Comparison of ENCODE assay signal across 15 cellular contexts in the genomic region with DNA sequence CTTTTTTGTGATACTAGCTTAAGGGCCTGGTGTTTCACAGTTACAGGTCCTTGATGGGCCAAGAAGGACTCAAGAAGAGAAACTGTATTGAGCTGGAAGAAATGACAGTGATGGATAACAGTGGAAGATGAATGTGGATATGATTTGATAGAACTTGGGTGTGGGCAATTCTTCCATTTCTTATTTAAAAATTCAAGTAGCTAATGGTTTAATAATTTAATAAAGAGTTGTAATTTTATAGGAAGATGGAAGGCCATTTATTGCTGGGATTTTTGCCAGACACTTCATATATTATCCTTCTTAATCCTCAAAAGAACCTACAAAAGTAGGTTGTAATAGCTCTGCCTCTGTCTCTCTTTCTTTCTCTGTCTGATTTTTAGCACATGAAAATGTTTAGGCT. TPM values are rescaled to one million over a fixed set of nuclear protein-coding genes. Genes with fewer than 3 reads are reported as not detected.
DNase-seq lines count a peak whose midpoint lies in the region; ATAC-seq and TF ChIP-seq lines count a peak whose summit lies in the region.
"Had no signal": no experiment of that assay in that cellular context is flagged by ENCODE, and none has a peak within 500 bp of the region (broad histone marks: within the 10 kb centered on the region; RNA-seq: fewer than 3 reads in every experiment).

No MANE protein-coding gene starts in this region.

- no peak overlapping the region for H3K27ac ChIP-seq in BLaER1 treated with 17β-estradiol and CSF1 and Interleukin-3, amounts not matched to agents 10 nM and 100 nM
- H3K27ac ChIP-seq in Panc1 (ENCODE audit: low read length): peak overlapping the region; percentile 24; the same call in 1 of the 2 replicates
- H3K27ac ChIP-seq in mesendoderm (ENCODE audit: low read depth, low read length): no peak overlapping the region
- no peak overlapping the region for H3K27ac ChIP-seq in suprapubic skin
- H3K27ac ChIP-seq in hepatocyte: no peak overlapping the region

- no peak overlapping the region for H3K23ac ChIP-seq in mesendoderm (ENCODE audit: low read length)

- peaks cover 0 to 12% (median 6%) of the 10 kb centered on the region in 11 experiments; a peak in 10 of 22 replicates for H3K9me3 ChIP-seq in BLaER1 treated with 17β-estradiol and CSF1 and Interleukin-3, amounts not matched to agents 10 nM and 100 nM (replicated peaks in 1 of 11)
- H3K9me3 ChIP-seq in Panc1 (ENCODE audit: control insufficient read depth, insufficient read depth, low read depth, low read length): no peaks in the 10 kb centered on the region
- H3K9me3 ChIP-seq in suprapubic skin: no peaks in the 10 kb centered on the region
- H3K9me3 ChIP-seq in hepatocyte (ENCODE audit: low read depth): no peaks in the 10 kb centered on the region

- no peaks in the 10 kb centered on the region for H4K20me1 ChIP-seq in BLaER1 treated with 17β-estradiol and CSF1 and Interleukin-3, amounts not matched to agents 10 nM and 100 nM
- H4K20me1 ChIP-seq in hepatocyte (ENCODE audit: insufficient read depth, poor library complexity, severe bottlenecking): no peaks in the 10 kb centered on the region

- H3K9ac ChIP-seq in BLaER1 treated with 17β-estradiol and CSF1 and Interleukin-3, amounts not matched to agents 10 nM and 100 nM: no peak overlapping the region
- H3K9ac ChIP-seq in mesendoderm (ENCODE audit: low read length): no peak overlapping the region

- peak overlapping the region; percentile 86 for H2BK15ac ChIP-seq in mesendoderm (replicated peaks; ENCODE audit: low read depth)

- no peak overlapping the region for H3K56ac ChIP-seq in mesendoderm (ENCODE audit: low read length)

- BruUV-seq in Panc1 (replicated peaks; lab: Mats Ljungman, UMichigan): no TSS peak

- H3K36me3 ChIP-seq in BLaER1 treated with 17β-estradiol and CSF1 and Interleukin-3, amounts not matched to agents 10 nM and 100 nM: no peaks in the 10 kb centered on the region
- H3K36me3 ChIP-seq in Panc1 (ENCODE audit: control insufficient read depth, insufficient read depth, low read length) (no peaks in the 10 kb centered on the region), mesendoderm (ENCODE audit: control insufficient read depth, insufficient read depth, low read length) (no peaks in the 10 kb centered on the region), suprapubic skin (no peaks in the 10 kb centered on the region), hepatocyte (replicated peaks; ENCODE audit: insufficient read depth, low read depth) (no peaks in the 10 kb centered on the region)

- POLR2A ChIA-PET in HEK293T (lab: Yijun Ruan, JAX) (interaction anchor here (1.5 to 2.4 kb wide), 2 partner anchors 21 to 22 kb away, joined by 3 to 14 read pairs; a partner anchor contains a TSS), Panc1 (lab: Charles Lee) (interaction anchor here (0.9 kb wide), 1 partner anchor 83 kb away, joined by 3 read pairs; no protein-coding TSS in a partner anchor)

- H4K5ac ChIP-seq in mesendoderm (ENCODE audit: low read length): no peak overlapping the region

- no peak overlapping the region for H2AK5ac ChIP-seq in mesendoderm (ENCODE audit: low read length)

- CTCF ChIA-PET in HEK293T (lab: Yijun Ruan, JAX): interaction anchor here (0.6 to 4.1 kb wide), 6 partner anchors 10 to 68 kb away, joined by 3 to 18 read pairs (median 4); a partner anchor contains a TSS
- CTCF ChIA-PET in Panc1 (lab: Charles Lee): no interaction called here

- H3K4ac ChIP-seq in mesendoderm (ENCODE audit: low read depth, low read length): no peak overlapping the region

- in situ Hi-C loops in Panc1 (cut with HindIII; ENCODE audit: low pct_unique_long_range_greater_than_20kb, low sequenced_read_pairs): no loop called here

- DNase-seq in HEK293T (ENCODE audit: extremely low spot score) (no peak), Panc1 (ENCODE audit: low read depth, low spot score) (no peak), mesendoderm (no peak), COLO668 (lab: John Stamatoyannopoulos, UW; ENCODE audit: unreplicated experiment) (no peak), suprapubic skin (ENCODE audit: low spot score in 2 of 2) (no peak), hepatocyte (ENCODE audit: low spot score) (no peak), foreskin melanocyte (no peak)
- DNase-seq: CD4-positive, CD25-positive, alpha-beta regulatory T cell; GDM1; NCI-H1105 treated with DMSO at 0.1 percent for 48 hours; NCI-H1694 treated with DMSO at 0.1 percent for 48 hours; T-cell had no signal

- no peak overlapping the region for H2BK120ac ChIP-seq in mesendoderm (ENCODE audit: low read depth, low read length)

- no peak for TF ChIP-seq CTCF in Panc1 (IDR thresholded peaks at IDR 0.05)
- TF ChIP-seq CTCF in suprapubic skin (IDR thresholded peaks at IDR 0.05): no peak
- TF ChIP-seq CTCF in hepatocyte (IDR thresholded peaks at IDR 0.05; ENCODE audit: poor library complexity): no peak

- H4K8ac ChIP-seq in mesendoderm (ENCODE audit: low read depth, low read length): no peak overlapping the region

- peak overlapping the region; percentile 39 for H3K18ac ChIP-seq in mesendoderm (ENCODE audit: low read length)

- intact Hi-C loops in Panc1 (cut with micrococcal nuclease; ENCODE audit: unreplicated experiment): no loop called here

- TF ChIP-seq EP300 in suprapubic skin (IDR thresholded peaks at IDR 0.05): no peak

- H2AFZ ChIP-seq in hepatocyte: no peak overlapping the region

- no peak overlapping the region for H2BK5ac ChIP-seq in mesendoderm (ENCODE audit: low read length)

- no peak for TF ChIP-seq POLR2A in suprapubic skin (IDR thresholded peaks at IDR 0.05)

- no peak for ATAC-seq in Panc1
- ATAC-seq: GM12878, T-cell had no signal

- H3K79me2 ChIP-seq in mesendoderm (ENCODE audit: control insufficient read depth, insufficient read depth, low read length) (no peaks in the 10 kb centered on the region), hepatocyte (no peaks in the 10 kb centered on the region)

- H3K79me1 ChIP-seq in mesendoderm (ENCODE audit: low read length): no peaks in the 10 kb centered on the region

- peaks cover 0 to 23% (median 8%) of the 10 kb centered on the region in 10 experiments; a peak in 14 of 20 replicates for H3K4me1 ChIP-seq in BLaER1 treated with 17β-estradiol and CSF1 and Interleukin-3, amounts not matched to agents 10 nM and 100 nM
- H3K4me1 ChIP-seq in Panc1 (ENCODE audit: control insufficient read depth, insufficient read depth, low read length) (peaks cover 3% of the 10 kb centered on the region; the same call in 1 of the 2 replicates), mesendoderm (ENCODE audit: control insufficient read depth, low read depth, low read length) (no peaks in the 10 kb centered on the region), suprapubic skin (no peaks in the 10 kb centered on the region), hepatocyte (ENCODE audit: insufficient read depth) (no peaks in the 10 kb centered on the region)

- no peak overlapping the region for H3K4me3 ChIP-seq in BLaER1 treated with 17β-estradiol and CSF1 and Interleukin-3, amounts not matched to agents 10 nM and 100 nM
- H3K4me3 ChIP-seq in Panc1 (ENCODE audit: low read depth in 2 of 2, low read length in 2 of 2) (no peak overlapping the region), mesendoderm (ENCODE audit: low read length) (no peak overlapping the region), suprapubic skin (no peak overlapping the region), hepatocyte (no peak overlapping the region)
- H3K4me3 ChIP-seq: GM12878 had no signal

- peak overlapping the region in 7 of 11 experiments; percentile 13 to 59 (median 40); a peak in 7 of 22 replicates for H3K4me2 ChIP-seq in BLaER1 treated with 17β-estradiol and CSF1 and Interleukin-3, amounts not matched to agents 10 nM and 100 nM
- H3K4me2 ChIP-seq in mesendoderm (ENCODE audit: low read length) (no peak overlapping the region), hepatocyte (no peak overlapping the region)

- no peaks in the 10 kb centered on the region for H3K9me2 ChIP-seq in hepatocyte (replicated peaks; ENCODE audit: insufficient read depth)

- H3K27me3 ChIP-seq in BLaER1 treated with 17β-estradiol and CSF1 and Interleukin-3, amounts not matched to agents 10 nM and 100 nM: no peaks in the 10 kb centered on the region
- no peaks in the 10 kb centered on the region for H3K27me3 ChIP-seq in Panc1 (ENCODE audit: control insufficient read depth, insufficient read depth, low read length)
- H3K27me3 ChIP-seq in mesendoderm (ENCODE audit: insufficient read depth, low read length, poor library complexity): no peaks in the 10 kb centered on the region
- H3K27me3 ChIP-seq in suprapubic skin: no peaks in the 10 kb centered on the region
- no peaks in the 10 kb centered on the region for H3K27me3 ChIP-seq in hepatocyte

TF ChIP-seq in HEK293T, 16 proteins besides CTCF, POLR2A, EP300 and RAD21:
- TF ChIP-seq NFRKB (IDR thresholded peaks at IDR 0.05): no peak
- TF ChIP-seq, protein P1, sequence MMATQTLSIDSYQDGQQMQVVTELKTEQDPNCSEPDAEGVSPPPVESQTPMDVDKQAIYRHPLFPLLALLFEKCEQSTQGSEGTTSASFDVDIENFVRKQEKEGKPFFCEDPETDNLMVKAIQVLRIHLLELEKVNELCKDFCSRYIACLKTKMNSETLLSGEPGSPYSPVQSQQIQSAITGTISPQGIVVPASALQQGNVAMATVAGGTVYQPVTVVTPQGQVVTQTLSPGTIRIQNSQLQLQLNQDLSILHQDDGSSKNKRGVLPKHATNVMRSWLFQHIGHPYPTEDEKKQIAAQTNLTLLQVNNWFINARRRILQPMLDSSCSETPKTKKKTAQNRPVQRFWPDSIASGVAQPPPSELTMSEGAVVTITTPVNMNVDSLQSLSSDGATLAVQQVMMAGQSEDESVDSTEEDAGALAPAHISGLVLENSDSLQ (IDR thresholded peaks at IDR 0.05): peak; percentile 44

RNA-seq across cellular contexts. Expression of a gene that starts 21.3 kb away (rescaled TPM):
- 83.2 TPM for total RNA-seq in Panc1 (2021; ENCODE audit: unreplicated experiment)
- 113 TPM for polyA plus RNA-seq in Panc1 (2012; ENCODE audit: insufficient read length)
- polyA plus RNA-seq in mesendoderm (2013, experiment 1 of 2): 132 TPM
- polyA plus RNA-seq in mesendoderm (2013, experiment 2 of 2): 136 TPM
- total RNA-seq in suprapubic skin: 10 to 100 TPM; 10.7 to 22.6 (median 17.5) TPM
- 129 and 146 TPM in 2 replicates for total RNA-seq in hepatocyte
- 342 and 373 TPM in 2 replicates for polyA plus RNA-seq in hepatocyte

RNA-seq across cellular contexts. Expression of a gene that starts 47.2 kb away (rescaled TPM):
- 0.18 TPM for total RNA-seq in Panc1 (2021; ENCODE audit: unreplicated experiment)
- polyA plus RNA-seq in Panc1 (2012; ENCODE audit: insufficient read length): not detected
- not detected for polyA plus RNA-seq in mesendoderm (2013, experiment 1 of 2)
- polyA plus RNA-seq in mesendoderm (2013, experiment 2 of 2): 0.06 TPM
- total RNA-seq in suprapubic skin: 10 to 100 TPM in 2 of 4 donors, 1 to 10 TPM in 2; 5.9 to 57.5 (median 8.2) TPM
- 60.3 and 84.8 TPM in 2 replicates for total RNA-seq in hepatocyte
- 94.4 and 95.0 TPM in 2 replicates for polyA plus RNA-seq in hepatocyte
- total RNA-seq: CD4-positive, CD25-positive, alpha-beta regulatory T cell; GM12878 had no signal
- polyA plus RNA-seq: CD4-positive, CD25-positive, alpha-beta regulatory T cell; GM12878; IgD-negative memory B cell had no signal

Comparison
In these comparisons a context has a peak if more than half of its experiments do, and no peak if none do; other contexts are left out.
1. H3K4me2 ChIP-seq: peak in BLaER1 treated with 17β-estradiol and CSF1 and Interleukin-3, amounts not matched to agents 10 nM and 100 nM (7 of 11); none in mesendoderm (single experiment) and hepatocyte (single experiment).